ENCODE assay signal across 37 cellular contexts in genomic region chr1:22506130-22506692, GRCh38. TPM values are rescaled to one million over a fixed set of nuclear protein-coding genes. Genes with fewer than 3 reads are reported as not detected.
"Had no signal": no experiment of that assay in that cellular context is flagged by ENCODE, and none has a peak within 500 bp of the region (broad histone marks: within the 10 kb centered on the region; RNA-seq: fewer than 3 reads in every experiment).

No MANE protein-coding gene starts in this region.

- ATAC-seq: activated CD4-positive, alpha-beta T cell treated with anti-CD3 and anti-CD28 coated beads for 36 hours; activated CD4-positive, CD25-positive, alpha-beta regulatory T cell treated with anti-CD3 and anti-CD28 coated beads, Interleukin-2, amount 50 U/mL, for 24 hours; activated CD8-positive, alpha-beta T cell treated with anti-CD3 and anti-CD28 coated beads, Interleukin-2, amount 10 ng/mL, durations not matched to agents 7 days and 5 days; activated naive CD8-positive, alpha-beta T cell treated with anti-CD3 and anti-CD28 coated beads, Interleukin-2, amount 50 U/mL, for 24 hours; activated T-cell treated with anti-CD3 and anti-CD28 coated beads, Interleukin-2, amount 50 U/mL, for 4 hours; PC-3; WTC11 had no signal

- H3K27me3 Mint-ChIP-seq: activated CD4-positive, alpha-beta T cell treated with anti-CD3 and anti-CD28 coated beads for 36 hours; activated CD4-positive, alpha-beta T cell treated with anti-CD3 and anti-CD28 coated beads, Interleukin-2, amount 10 ng/mL, durations not matched to agents 7 days and 5 days; activated naive CD8-positive, alpha-beta T cell; activated naive CD8-positive, alpha-beta T cell treated with anti-CD3 and anti-CD28 coated beads, Interleukin-2, amount 50 U/mL, for 24 hours had no signal

- H3K9me3 Mint-ChIP-seq: activated CD4-positive, alpha-beta T cell treated with anti-CD3 and anti-CD28 coated beads, Interleukin-2, amount 10 ng/mL, durations not matched to agents 7 days and 5 days; activated naive CD4-positive, alpha-beta T cell treated with anti-CD3 and anti-CD28 coated beads for 36 hours; activated naive CD8-positive, alpha-beta T cell treated with anti-CD3 and anti-CD28 coated beads, Interleukin-2, amount 50 U/mL, for 24 hours; activated T-cell treated with anti-CD3 and anti-CD28 coated beads, Interleukin-2, amount 50 U/mL, for 4 hours; activated T-helper 1 cell treated with anti-CD3 and anti-CD28 coated beads, Interleukin-12 subunit alpha, Interleukin-12 subunit beta, Interleukin-2, Interleukin-4 antibody, amounts not matched to agents 30 ng/mL and 10 ng/mL and 1 ng/mL, durations not matched to agents 14 hours and 24 hours and 36 hours; T-helper 1 cell treated with Interleukin-12 subunit alpha and Interleukin-12 subunit beta and Interleukin-4 antibody, amounts not matched to agents 30 μg/mL and 1 μg/mL, for 36 hours; T-helper 2 cell treated with Interferon-gamma antibody and Interleukin-4, amounts not matched to agents 5 μg/mL and 100 μg/mL, for 36 hours; WTC11 had no signal

- H3K4me1 Mint-ChIP-seq: activated CD4-positive, alpha-beta T cell treated with anti-CD3 and anti-CD28 coated beads for 36 hours; activated CD4-positive, alpha-beta T cell treated with anti-CD3 and anti-CD28 coated beads, Interleukin-2, amount 10 ng/mL, durations not matched to agents 7 days and 5 days; activated naive CD8-positive, alpha-beta T cell treated with anti-CD3 and anti-CD28 coated beads, Interleukin-2, amount 50 U/mL, for 24 hours; WTC11 had no signal

- DNase-seq: activated CD4-positive, alpha-beta T cell treated with anti-CD3 and anti-CD28 coated beads for 36 hours; activated CD4-positive, alpha-beta T cell treated with anti-CD3 and anti-CD28 coated beads, Interleukin-2, amount 10 ng/mL, durations not matched to agents 7 days and 5 days; activated CD4-positive, alpha-beta T cell treated with anti-CD3 and anti-CD28 coated beads, Interleukin-2, amount 50 U/mL, for 48 hours; activated CD8-positive, alpha-beta T cell treated with anti-CD3 and anti-CD28 coated beads, Interleukin-2, amount 10 ng/mL, durations not matched to agents 7 days and 5 days; activated gamma-delta T cell treated with Interleukin-2 at 50 U/mL for 16 hours; activated naive CD4-positive, alpha-beta T cell treated with anti-CD3 and anti-CD28 coated beads for 36 hours; activated naive CD8-positive, alpha-beta T cell treated with anti-CD3 and anti-CD28 coated beads, Interleukin-2, amount 50 U/mL, for 24 hours; activated T-cell treated with anti-CD3 and anti-CD28 coated beads for 4 hours; activated T-cell treated with anti-CD3 and anti-CD28 coated beads, Interleukin-2, amount 50 U/mL, for 4 hours; anterior cingulate cortex; brain microvascular endothelial cell; central memory CD4-positive, alpha-beta T cell; Karpas-422; KBM-7; NCI-H1105; NCI-H1417 treated with DMSO at 0.1 percent for 48 hours; NCI-H1694 treated with DMSO at 0.1 percent for 48 hours; NCI-H2029; NCI-H2171 treated with DMSO at 0.1 percent for 48 hours; NCI-H345; NCI-H524 treated with DMSO at 0.1 percent for 48 hours; NCI-H748 treated with DMSO at 0.1 percent for 48 hours; NK-92 treated with Interleukin-12 subunit alpha and Interleukin-12 subunit beta, amount 100 ng/mL, for 24 hours; PC-3; Peyer's patch; RPMI8226; SHP77 treated with DMSO at 0.1 percent for 48 hours; SK-N-SH had no signal

- H3K4me3 Mint-ChIP-seq: activated CD4-positive, alpha-beta T cell treated with anti-CD3 and anti-CD28 coated beads for 36 hours; activated CD4-positive, alpha-beta T cell treated with anti-CD3 and anti-CD28 coated beads, Interleukin-2, amount 10 ng/mL, durations not matched to agents 7 days and 5 days; activated CD8-positive, alpha-beta T cell treated with anti-CD3 and anti-CD28 coated beads, Interleukin-2, amount 10 ng/mL, durations not matched to agents 7 days and 5 days; activated naive CD4-positive, alpha-beta T cell treated with anti-CD3 and anti-CD28 coated beads for 36 hours; activated naive CD8-positive, alpha-beta T cell; activated naive CD8-positive, alpha-beta T cell treated with anti-CD3 and anti-CD28 coated beads, Interleukin-2, amount 50 U/mL, for 24 hours; activated T-cell treated with anti-CD3 and anti-CD28 coated beads, Interleukin-2, amount 50 U/mL, for 4 hours; activated T-helper 1 cell treated with anti-CD3 and anti-CD28 coated beads, Interleukin-12 subunit alpha, Interleukin-12 subunit beta, Interleukin-2, Interleukin-4 antibody, amounts not matched to agents 30 ng/mL and 10 ng/mL and 1 ng/mL, durations not matched to agents 14 hours and 24 hours and 36 hours; T-helper 1 cell treated with Interleukin-12 subunit alpha and Interleukin-12 subunit beta and Interleukin-4 antibody, amounts not matched to agents 30 μg/mL and 1 μg/mL, for 36 hours; T-helper 2 cell treated with Interferon-gamma antibody and Interleukin-4, amounts not matched to agents 5 μg/mL and 100 μg/mL, for 36 hours; WTC11 had no signal

- H3K27ac Mint-ChIP-seq: activated CD4-positive, alpha-beta T cell treated with anti-CD3 and anti-CD28 coated beads for 36 hours; activated CD4-positive, alpha-beta T cell treated with anti-CD3 and anti-CD28 coated beads, Interleukin-2, amount 10 ng/mL, durations not matched to agents 7 days and 5 days; activated CD8-positive, alpha-beta T cell treated with anti-CD3 and anti-CD28 coated beads, Interleukin-2, amount 10 ng/mL, durations not matched to agents 7 days and 5 days; activated naive CD4-positive, alpha-beta T cell treated with anti-CD3 and anti-CD28 coated beads for 36 hours; activated naive CD8-positive, alpha-beta T cell; activated naive CD8-positive, alpha-beta T cell treated with anti-CD3 and anti-CD28 coated beads, Interleukin-2, amount 50 U/mL, for 24 hours; activated T-helper 1 cell treated with anti-CD3 and anti-CD28 coated beads, Interleukin-12 subunit alpha, Interleukin-12 subunit beta, Interleukin-2, Interleukin-4 antibody, amounts not matched to agents 30 ng/mL and 10 ng/mL and 1 ng/mL, durations not matched to agents 14 hours and 24 hours and 36 hours; T-helper 1 cell treated with Interleukin-12 subunit alpha and Interleukin-12 subunit beta and Interleukin-4 antibody, amounts not matched to agents 30 μg/mL and 1 μg/mL, for 36 hours; T-helper 2 cell treated with Interferon-gamma antibody and Interleukin-4, amounts not matched to agents 5 μg/mL and 100 μg/mL, for 36 hours; WTC11 had no signal

RNA-seq across cellular contexts. Expression of gene EPHA8, which starts 57.1 kb away (rescaled TPM):
- total RNA-seq: activated CD4-positive, alpha-beta T cell treated with anti-CD3 and anti-CD28 coated beads for 36 hours; activated CD4-positive, alpha-beta T cell treated with anti-CD3 and anti-CD28 coated beads, Interleukin-2, amount 10 ng/mL, durations not matched to agents 7 days and 5 days; activated CD8-positive, alpha-beta T cell treated with anti-CD3 and anti-CD28 coated beads, Interleukin-2, amount 10 ng/mL, durations not matched to agents 7 days and 5 days; activated naive CD4-positive, alpha-beta T cell treated with anti-CD3 and anti-CD28 coated beads for 36 hours; activated T-cell treated with anti-CD3 and anti-CD28 coated beads, Interleukin-2, amount 50 U/mL, for 4 hours; activated T-helper 1 cell treated with anti-CD3 and anti-CD28 coated beads, Interleukin-12 subunit alpha, Interleukin-12 subunit beta, Interleukin-2, Interleukin-4 antibody, amounts not matched to agents 30 ng/mL and 10 ng/mL and 1 ng/mL, durations not matched to agents 14 hours and 24 hours and 36 hours; chondrocyte; MCF 10A; Peyer's patch; SJSA1 had no signal
